ENCODE assay signal across 4 cellular contexts in genomic region chrX:126190888-126191287, GRCh38. TPM values are rescaled to one million over a fixed set of nuclear protein-coding genes. Genes with fewer than 3 reads are reported as not detected.
"Had no signal": no experiment of that assay in that cellular context is flagged by ENCODE, and none has a peak within 500 bp of the region (broad histone marks: within the 10 kb centered on the region; RNA-seq: fewer than 3 reads in every experiment).

No MANE protein-coding gene starts in this region.

RNA-seq across cellular contexts. Expression of gene DCAF12L2, which starts 24.8 kb away (rescaled TPM):
- total RNA-seq: suprapubic skin, thyroid gland, upper lobe of right lung, vagina had no signal
